In the genomic region with DNA sequence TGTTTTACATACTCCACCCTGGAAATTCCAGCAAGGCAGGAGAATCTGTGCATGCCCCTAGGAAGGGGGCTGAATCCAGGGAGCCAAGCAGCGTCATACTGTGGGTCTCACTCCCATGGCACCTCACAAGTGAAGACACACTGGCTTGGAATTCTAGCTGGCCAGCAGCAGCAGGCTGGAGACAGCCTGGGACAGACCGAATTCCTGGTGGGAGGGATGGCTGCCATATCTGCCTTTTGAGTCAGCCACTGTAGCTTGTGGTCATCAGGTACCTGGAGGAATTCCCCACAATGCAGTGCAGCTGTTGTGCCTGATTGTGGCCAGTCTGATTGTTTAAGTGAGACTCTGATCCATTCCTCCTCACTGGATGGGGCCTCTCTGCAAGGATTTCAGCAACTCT, we compare ENCODE assay signal across 22 cellular contexts.
"Had no signal": no experiment of that assay in that cellular context is flagged by ENCODE, and none has a peak within 500 bp of the region (broad histone marks: within the 10 kb centered on the region; RNA-seq: fewer than 3 reads in every experiment).

No MANE protein-coding gene starts in this region.

- FAIRE-seq: endometrium, keratinocyte, small intestine had no signal

- H2AFZ ChIP-seq: neural progenitor cell had no signal

- H3K4me1 ChIP-seq: esophagus muscularis mucosa, gastroesophageal sphincter, left ventricle myocardium inferior, neural progenitor cell, right atrium auricular region, sigmoid colon, uterus had no signal

- H3K4me2 ChIP-seq: neural progenitor cell had no signal

- H3K36me3 ChIP-seq: esophagus muscularis mucosa, gastroesophageal sphincter, left ventricle myocardium inferior, neural progenitor cell, ovary, right atrium auricular region, sigmoid colon, uterus had no signal

- H3K9ac ChIP-seq: neural progenitor cell had no signal

- H3K27me3 ChIP-seq: esophagus muscularis mucosa, gastroesophageal sphincter, neural progenitor cell, ovary, right atrium auricular region, sigmoid colon, uterus had no signal

- DNase-seq: effector memory CD4-positive, alpha-beta T cell; immature natural killer cell; left cardiac atrium; left ventricle myocardium inferior; mesendoderm; nucleus accumbens; ovary; sigmoid colon; small intestine; stimulated activated CD4-positive, alpha-beta T cell treated with anti-CD3 and anti-CD28 coated beads, Interleukin-2, amount 100 ng/mL, for 48 hours; stimulated activated naive CD4-positive, alpha-beta T cell treated with Interleukin-2 at 50 U/mL for 16 hours; uterus had no signal

- H3K9me3 ChIP-seq: esophagus muscularis mucosa, gastroesophageal sphincter, ovary, uterus had no signal

- H3K4me3 Mint-ChIP-seq: immature natural killer cell; natural killer cell treated with Interleukin-12 subunit alpha and Interleukin-12 subunit beta and Interleukin-15 and Interleukin-18, amount 100 ng/mL, for 72 hours; neural progenitor cell; type B pancreatic cell had no signal

- H3K27ac Mint-ChIP-seq: immature natural killer cell; natural killer cell treated with Interleukin-12 subunit alpha and Interleukin-12 subunit beta and Interleukin-15 and Interleukin-18, amount 100 ng/mL, for 72 hours; neural progenitor cell; type B pancreatic cell had no signal

- H3K27me3 Mint-ChIP-seq: natural killer cell treated with Interleukin-12 subunit alpha and Interleukin-12 subunit beta and Interleukin-15 and Interleukin-18, amount 100 ng/mL, for 72 hours; type B pancreatic cell had no signal

- H3K36me3 Mint-ChIP-seq: neural progenitor cell, type B pancreatic cell had no signal

- H3K4me1 Mint-ChIP-seq: immature natural killer cell had no signal

- H3K4me3 ChIP-seq: esophagus muscularis mucosa, gastroesophageal sphincter, left ventricle myocardium inferior, lung, neural progenitor cell, ovary, right atrium auricular region, sigmoid colon, uterus had no signal

- H3K27ac ChIP-seq: epithelial cell of prostate, esophagus muscularis mucosa, gastroesophageal sphincter, left ventricle myocardium inferior, neural progenitor cell, ovary, right atrium auricular region, sigmoid colon, uterus had no signal
